In genomic region chr10:124829447-124830115, GRCh38 we compare ENCODE assay signal across 27 cellular contexts.
"Had no signal": no experiment of that assay in that cellular context is flagged by ENCODE, and none has a peak within 500 bp of the region (broad histone marks: within the 10 kb centered on the region; RNA-seq: fewer than 3 reads in every experiment).

No MANE protein-coding gene starts in this region.

- H3K27ac ChIP-seq: brain microvascular endothelial cell, foreskin keratinocyte, heart right ventricle, left ventricle myocardium inferior, tibial artery had no signal

- H3K4me3 ChIP-seq: heart right ventricle, left ventricle myocardium inferior, lung, mucosa of descending colon, tibial artery had no signal

- H3K27me3 ChIP-seq: brain microvascular endothelial cell, foreskin keratinocyte, heart right ventricle, tibial artery had no signal

- H3K4me3 Mint-ChIP-seq: activated CD4-positive, alpha-beta memory T cell treated with anti-CD3 and anti-CD28 coated beads, Interleukin-2, amount 10 ng/mL, durations not matched to agents 7 days and 5 days; activated CD4-positive, alpha-beta T cell treated with anti-CD3 and anti-CD28 coated beads, Interleukin-2, amount 10 ng/mL, durations not matched to agents 7 days and 5 days; activated naive CD8-positive, alpha-beta T cell; natural killer cell treated with Interleukin-12 subunit alpha and Interleukin-12 subunit beta and Interleukin-15 and Interleukin-18, amount 100 ng/mL, for 72 hours; stimulated activated memory B cell treated with anti-CD40 and anti-IgM and Interleukin-4, amounts not matched to agents 10 μg/mL and 1 μg/mL and 100 μg/mL, for 72 hours; stimulated activated naive CD8-positive, alpha-beta T cell treated with anti-CD3 and anti-CD28 coated beads, Interleukin-15, amount 100 ng/mL, for 72 hours; WTC11 had no signal

- H3K27ac Mint-ChIP-seq: activated CD4-positive, alpha-beta memory T cell treated with anti-CD3 and anti-CD28 coated beads, Interleukin-2, amount 10 ng/mL, durations not matched to agents 7 days and 5 days; activated CD4-positive, alpha-beta T cell treated with anti-CD3 and anti-CD28 coated beads, Interleukin-2, amount 10 ng/mL, durations not matched to agents 7 days and 5 days; activated naive CD8-positive, alpha-beta T cell; natural killer cell treated with Interleukin-12 subunit alpha and Interleukin-12 subunit beta and Interleukin-15 and Interleukin-18, amount 100 ng/mL, for 72 hours; stimulated activated memory B cell treated with anti-CD40 and anti-IgM and Interleukin-4, amounts not matched to agents 10 μg/mL and 1 μg/mL and 100 μg/mL, for 72 hours; WTC11 had no signal

- H3K4me1 Mint-ChIP-seq: activated CD4-positive, alpha-beta memory T cell treated with anti-CD3 and anti-CD28 coated beads, Interleukin-2, amount 10 ng/mL, durations not matched to agents 7 days and 5 days; activated CD4-positive, alpha-beta T cell treated with anti-CD3 and anti-CD28 coated beads, Interleukin-2, amount 10 ng/mL, durations not matched to agents 7 days and 5 days; stimulated activated memory B cell treated with anti-CD40 and anti-IgM and Interleukin-4, amounts not matched to agents 10 μg/mL and 1 μg/mL and 100 μg/mL, for 72 hours; stimulated activated naive CD8-positive, alpha-beta T cell treated with anti-CD3 and anti-CD28 coated beads, Interleukin-15, amount 100 ng/mL, for 72 hours; WTC11 had no signal

- H3K9me3 ChIP-seq: heart right ventricle, left ventricle myocardium inferior, mucosa of descending colon, tibial artery had no signal

- ATAC-seq: foreskin keratinocyte; mucosa of descending colon; natural killer cell treated with Interleukin-12 subunit alpha and Interleukin-12 subunit beta and Interleukin-15 and Interleukin-18, amount 100 ng/mL, for 72 hours; sciatic nerve; stimulated activated memory B cell treated with anti-CD40 and anti-IgM and Interleukin-4, amounts not matched to agents 10 μg/mL and 1 μg/mL and 100 μg/mL, for 72 hours; stimulated activated naive CD8-positive, alpha-beta T cell treated with anti-CD3 and anti-CD28 coated beads, Interleukin-15, amount 100 ng/mL, for 72 hours; WTC11 had no signal

- H3K27me3 Mint-ChIP-seq: activated CD4-positive, alpha-beta memory T cell treated with anti-CD3 and anti-CD28 coated beads, Interleukin-2, amount 10 ng/mL, durations not matched to agents 7 days and 5 days; activated CD4-positive, alpha-beta T cell treated with anti-CD3 and anti-CD28 coated beads, Interleukin-2, amount 10 ng/mL, durations not matched to agents 7 days and 5 days; activated naive CD8-positive, alpha-beta T cell; natural killer cell treated with Interleukin-12 subunit alpha and Interleukin-12 subunit beta and Interleukin-15 and Interleukin-18, amount 100 ng/mL, for 72 hours; stimulated activated memory B cell treated with anti-CD40 and anti-IgM and Interleukin-4, amounts not matched to agents 10 μg/mL and 1 μg/mL and 100 μg/mL, for 72 hours; stimulated activated naive CD8-positive, alpha-beta T cell treated with anti-CD3 and anti-CD28 coated beads, Interleukin-15, amount 100 ng/mL, for 72 hours had no signal

- H3K4me1 ChIP-seq: foreskin keratinocyte, heart right ventricle, left ventricle myocardium inferior, tibial artery had no signal

- DNase-seq: activated CD4-positive, alpha-beta memory T cell treated with anti-CD3 and anti-CD28 coated beads, Interleukin-2, amount 10 ng/mL, durations not matched to agents 7 days and 5 days; activated CD4-positive, alpha-beta T cell treated with anti-CD3 and anti-CD28 coated beads for 1 hour; activated CD4-positive, alpha-beta T cell treated with anti-CD3 and anti-CD28 coated beads, Interleukin-2, amount 10 ng/mL, durations not matched to agents 7 days and 5 days; activated effector memory CD4-positive, alpha-beta T cell treated with Interleukin-2 at 50 U/mL for 16 hours; activated naive CD4-positive, alpha-beta T cell treated with Interleukin-2 at 50 U/mL for 16 hours; activated T-cell treated with anti-CD3 and anti-CD28 coated beads, Interleukin-2, amount 50 U/mL, for 48 hours; brain microvascular endothelial cell; cortex of kidney; foreskin keratinocyte; heart right ventricle; islet precursor cell; left ventricle myocardium inferior; mesendoderm; mucosa of descending colon; retina; small intestine; stimulated activated CD4-positive, alpha-beta T cell treated with anti-CD3 and anti-CD28 coated beads, Interleukin-4, amount 100 ng/mL, for 24 hours; stimulated activated CD8-positive, alpha-beta memory T cell treated with anti-CD3 and anti-CD28 coated beads, Interleukin-4, amount 100 ng/mL, for 48 hours; stimulated activated naive CD8-positive, alpha-beta T cell treated with anti-CD3 and anti-CD28 coated beads, Interleukin-15, amount 100 ng/mL, for 72 hours; T1000; tibial artery had no signal

- H3K9me3 Mint-ChIP-seq: activated CD4-positive, alpha-beta memory T cell treated with anti-CD3 and anti-CD28 coated beads, Interleukin-2, amount 10 ng/mL, durations not matched to agents 7 days and 5 days; activated CD4-positive, alpha-beta T cell treated with anti-CD3 and anti-CD28 coated beads, Interleukin-2, amount 10 ng/mL, durations not matched to agents 7 days and 5 days; natural killer cell treated with Interleukin-12 subunit alpha and Interleukin-12 subunit beta and Interleukin-15 and Interleukin-18, amount 100 ng/mL, for 72 hours; stimulated activated memory B cell treated with anti-CD40 and anti-IgM and Interleukin-4, amounts not matched to agents 10 μg/mL and 1 μg/mL and 100 μg/mL, for 72 hours; stimulated activated naive CD8-positive, alpha-beta T cell treated with anti-CD3 and anti-CD28 coated beads, Interleukin-15, amount 100 ng/mL, for 72 hours; WTC11 had no signal
